In the genomic region with DNA sequence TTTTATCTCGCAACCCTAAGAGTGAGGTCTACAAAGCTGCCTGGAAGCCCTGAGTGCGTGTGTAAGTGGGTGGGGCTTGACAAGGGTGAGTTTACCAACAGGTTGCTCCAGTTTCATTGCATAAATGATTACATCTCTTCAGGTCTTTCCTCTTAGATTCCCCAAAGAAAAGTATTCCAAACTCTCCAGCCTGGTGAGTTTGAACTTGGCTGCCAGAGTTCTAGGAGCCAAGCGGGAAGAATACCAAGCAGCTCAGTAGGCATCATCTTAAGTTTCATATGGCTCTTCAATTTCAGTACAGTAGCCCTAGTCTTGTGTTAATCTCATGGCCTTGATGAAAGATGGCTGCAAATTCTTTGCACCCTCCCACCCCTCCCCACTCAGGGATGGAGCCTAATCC, we compare ENCODE assay signal across 8 cellular contexts. TPM values are rescaled to one million over a fixed set of nuclear protein-coding genes. Genes with fewer than 3 reads are reported as not detected.
DNase-seq lines count a peak whose midpoint lies in the region; ATAC-seq, FAIRE-seq and TF ChIP-seq lines count a peak whose summit lies in the region.
"Not testable (repeated sequence)": the region's sequence is repeated elsewhere in the genome, so short reads cannot be mapped to it uniquely, and the experiment has no call there.

No MANE protein-coding gene starts in this region.

- H2AK5ac ChIP-seq in trophoblast cell (ENCODE audit: low read length), result not testable (repeated sequence)

- H3K4ac ChIP-seq in trophoblast cell (ENCODE audit: low read depth, low read length), result not testable (repeated sequence)

- H3K4me3 Mint-ChIP-seq in Calu3 (ENCODE audit: low read depth, unreplicated experiment); type B pancreatic cell: not testable (repeated sequence)

- peak overlapping the region in 2 of 4 donors; percentile 31 to 62 for H3K27ac ChIP-seq in body of pancreas
- H3K27ac ChIP-seq in endothelial cell of umbilical vein (ENCODE audit: insufficient read depth, low read depth, low read length); trophoblast cell (ENCODE audit: low read depth, low read length): not testable (repeated sequence)

- POLR2A ChIA-PET in endothelial cell of umbilical vein (lab: Charles Lee), result not testable (repeated sequence)

- dilution Hi-C loops in endothelial cell of umbilical vein (cut with MboI; ENCODE audit: extremely low pct_ligation_motif_present, low sequenced_read_pairs), result not testable (repeated sequence)

- peaks cover 14% of the 10 kb centered on the region for H3K79me1 ChIP-seq in trophoblast cell (ENCODE audit: low read length)

- intact Hi-C loops in Calu3 (cut with micrococcal nuclease; ENCODE audit: unreplicated experiment); body of pancreas (cut with DNase I); endothelial cell of umbilical vein (cut with micrococcal nuclease): not testable (repeated sequence)

- H3K4me2 ChIP-seq in endothelial cell of umbilical vein (ENCODE audit: insufficient read depth, low read length); trophoblast cell (ENCODE audit: low read length): not testable (repeated sequence)

- TF ChIP-seq POLR2A in body of pancreas (IDR thresholded peaks at IDR 0.05); endothelial cell of umbilical vein (IDR thresholded peaks at IDR 0.05; ENCODE audit: low read depth, low read length): not testable (repeated sequence)

- H3K36me3 Mint-ChIP-seq in Calu3 (ENCODE audit: insufficient read depth, unreplicated experiment), result peaks cover 38% of the 10 kb centered on the region
- not testable (repeated sequence) for H3K36me3 Mint-ChIP-seq in type B pancreatic cell

- not testable (repeated sequence) for H3K14ac ChIP-seq in trophoblast cell (ENCODE audit: low read length)

- not testable (repeated sequence) for H3K9me1 ChIP-seq in endothelial cell of umbilical vein (replicated peaks; ENCODE audit: control insufficient read depth, extremely low read depth, insufficient read depth, low read length)

- not testable (repeated sequence) for H3K18ac ChIP-seq in trophoblast cell (ENCODE audit: low read length)

- H3K79me2 ChIP-seq in endothelial cell of umbilical vein (ENCODE audit: control insufficient read depth, insufficient read depth, low read length), result not testable (repeated sequence)
- peaks cover 13% of the 10 kb centered on the region for H3K79me2 ChIP-seq in trophoblast cell (ENCODE audit: control insufficient read depth, insufficient read depth, low read length, poor library complexity)

- not testable (repeated sequence) for H3K27me3 Mint-ChIP-seq in Calu3 (ENCODE audit: unreplicated experiment); type B pancreatic cell

- not testable (repeated sequence) for H2AFZ ChIP-seq in endothelial cell of umbilical vein (ENCODE audit: low read depth, low read length); trophoblast cell (ENCODE audit: insufficient read depth, low read length, poor library complexity)

- H3K9ac ChIP-seq in endothelial cell of umbilical vein (replicated peaks; ENCODE audit: extremely low read depth, insufficient read depth, low read length); trophoblast cell (ENCODE audit: low read length): not testable (repeated sequence)

- H4K91ac ChIP-seq in trophoblast cell (ENCODE audit: low read depth, low read length), result not testable (repeated sequence)

- H2BK12ac ChIP-seq in trophoblast cell (ENCODE audit: low read length), result not testable (repeated sequence)

- H3K27ac Mint-ChIP-seq in Calu3 (ENCODE audit: unreplicated experiment), result peak overlapping the region; percentile 63
- H3K27ac Mint-ChIP-seq in type B pancreatic cell, result peak overlapping the region; percentile 45

- not testable (repeated sequence) for H3K9me3 ChIP-seq in body of pancreas; endothelial cell of umbilical vein (replicated peaks; ENCODE audit: control insufficient read depth, insufficient read depth, low read length); trophoblast cell (ENCODE audit: insufficient read depth, low read depth, low read length)

- H2BK5ac ChIP-seq in trophoblast cell (ENCODE audit: low read depth, low read length, poor library complexity), result not testable (repeated sequence)

- H3K23ac ChIP-seq in trophoblast cell (ENCODE audit: low read length), result not testable (repeated sequence)

- 34 to 40% methylated on average over 3 of the region's 3 CpGs for WGBS in body of pancreas, 2 donors
- no CpG with 5 or more reads among the region's 3 CpGs for WGBS in trophoblast cell (ENCODE audit: extremely low coverage, insufficient coverage, insufficient read length)

- H3K4me1 Mint-ChIP-seq in Calu3 (ENCODE audit: low read depth, unreplicated experiment), result peaks cover 50% of the 10 kb centered on the region
- not testable (repeated sequence) for H3K4me1 Mint-ChIP-seq in type B pancreatic cell (ENCODE audit: unreplicated experiment)

- ATAC-seq in body of pancreas, result peak; percentile 17
- peak; percentile 36 for ATAC-seq in esophagus mucosa
- ATAC-seq in left lobe of liver, result not testable (repeated sequence)

- H3K36me3 ChIP-seq in body of pancreas (replicated peaks in 1 of 2; ENCODE audit: insufficient read depth in 1 of 2, low read depth in 2 of 2); endothelial cell of umbilical vein (ENCODE audit: control insufficient read depth in 2 of 2, extremely low read depth in 1 of 2, insufficient read depth in 2 of 2, low read length in 2 of 2); trophoblast cell (ENCODE audit: control insufficient read depth in 1 of 2, insufficient read depth in 2 of 2, low read length in 2 of 2): not testable (repeated sequence)

- DNase-seq in Calu3; body of pancreas; endothelial cell of umbilical vein (ENCODE audit: low read depth, low spot score); type B pancreatic cell (ENCODE audit: extremely low spot score, unreplicated experiment): not testable (repeated sequence)
- DNase-seq in HT-29 (ENCODE audit: low spot score), result peak; percentile 45
- DNase-seq in left lobe of liver (ENCODE audit: low spot score), result peak; percentile 5
- DNase-seq in trophoblast cell, result peak; percentile 73 to 88

- CTCF ChIA-PET in Calu3 (lab: Charles Lee), result interaction anchor here (0.9 kb wide), 1 partner anchor 13 kb away, joined by 4 read pairs; no protein-coding TSS in a partner anchor
- CTCF ChIA-PET in endothelial cell of umbilical vein (lab: Charles Lee), result interaction anchor here (1.4 to 6.1 kb wide), 2 partner anchors 13 to 17 kb away, joined by 3 to 47 read pairs; no protein-coding TSS in a partner anchor

- H2BK120ac ChIP-seq in trophoblast cell (ENCODE audit: insufficient read depth, low read length, poor library complexity), result not testable (repeated sequence)

- H3K4me3 ChIP-seq in body of pancreas; endothelial cell of umbilical vein (replicated peaks in 1 of 3; ENCODE audit: insufficient read depth in 1 of 3, low read depth in 1 of 3, low read length in 3 of 3); trophoblast cell (ENCODE audit: low read depth, low read length): not testable (repeated sequence)

- FAIRE-seq in endothelial cell of umbilical vein (lab: Jason Lieb, UNC), result peak; percentile 28

- not testable (repeated sequence) for H4K12ac ChIP-seq in trophoblast cell (ENCODE audit: low read depth, low read length)

- H4K20me1 ChIP-seq in endothelial cell of umbilical vein (replicated peaks; ENCODE audit: control insufficient read depth, extremely low read depth, insufficient read depth, low read length), result not testable (repeated sequence)

- not testable (repeated sequence) for H3K27me3 ChIP-seq in body of pancreas; endothelial cell of umbilical vein (ENCODE audit: control insufficient read depth in 2 of 2, insufficient read depth in 2 of 2, low read length in 2 of 2); trophoblast cell (ENCODE audit: insufficient read depth, low read length)

- peaks cover 33% of the 10 kb centered on the region for H3K4me1 ChIP-seq in body of pancreas
- not testable (repeated sequence) for H3K4me1 ChIP-seq in endothelial cell of umbilical vein (ENCODE audit: control insufficient read depth, extremely low read depth, insufficient read depth, low read length); trophoblast cell (ENCODE audit: control insufficient read depth in 1 of 2, insufficient read depth in 2 of 2, low read length in 2 of 2)

- not testable (repeated sequence) for BruUV-seq in Calu3 (replicated peaks; lab: Mats Ljungman, UMichigan); endothelial cell of umbilical vein (replicated peaks; lab: Mats Ljungman, UMichigan)

- H3K9me3 Mint-ChIP-seq in Calu3 (ENCODE audit: low read depth, unreplicated experiment); type B pancreatic cell: not testable (repeated sequence)

- TF ChIP-seq CTCF in Calu3 (IDR thresholded peaks at IDR 0.05; ENCODE audit: unreplicated experiment); body of pancreas (IDR thresholded peaks at IDR 0.05); endothelial cell of umbilical vein (IDR thresholded peaks at IDR 0.05; ENCODE audit: extremely low read depth in 1 of 2, insufficient read depth in 1 of 2, low read depth in 1 of 2, low read length in 2 of 2); type B pancreatic cell (conservative IDR thresholded peaks at IDR 0.05): not testable (repeated sequence)

- not testable (repeated sequence) for H4K8ac ChIP-seq in trophoblast cell (ENCODE audit: low read depth, low read length)

RNA-seq across cellular contexts. Expression of a gene that starts 3.8 kb away (rescaled TPM):
- total RNA-seq in Calu3 (2022), result 1,439 and 1,638 TPM in 2 replicates
- total RNA-seq in HT-29 (2014; rRNA removed; shearing (Covaris generic)), result 460 and 510 TPM in 2 replicates
- 100 to 1,000 TPM; 382 to 399 TPM for total RNA-seq in body of pancreas
- total RNA-seq in endothelial cell of umbilical vein, result 70.8 and 79.6 TPM in 2 replicates
- 29.4 and 42.2 TPM in 2 replicates for polyA plus RNA-seq in endothelial cell of umbilical vein
- 42.7 and 56.8 TPM in 2 replicates for polyA plus RNA-seq in endothelial cell of umbilical vein (2011; cell fraction: cytosol; rRNA removed)
- polyA plus RNA-seq in endothelial cell of umbilical vein (2011; cell fraction: nucleus; rRNA removed), result 41.6 and 43.7 TPM in 2 replicates
- polyA plus RNA-seq in endothelial cell of umbilical vein (2012), result 120 and 124 TPM in 2 replicates
- polyA minus RNA-seq in endothelial cell of umbilical vein, result 86.6 and 92.5 TPM in 2 replicates
- 13.1 TPM for polyA minus RNA-seq in endothelial cell of umbilical vein (2011; cell fraction: cytosol; rRNA and poly(A)+ RNA removed)
- polyA minus RNA-seq in endothelial cell of umbilical vein (2011; cell fraction: nucleus; rRNA and poly(A)+ RNA removed), result 17.3 and 25.4 TPM in 2 replicates
- 71.8 TPM for total RNA-seq in esophagus mucosa
- 102 TPM for total RNA-seq in left lobe of liver
- 68.4 and 70.7 TPM in 2 replicates for polyA plus RNA-seq in trophoblast cell (2013)
- total RNA-seq in type B pancreatic cell (ENCODE audit: low replicate concordance), result 84.5 and 152 TPM in 2 replicates
